In genomic region chr6:137804647-137805046, GRCh38 we compare ENCODE assay signal across 13 cellular contexts.
DNase-seq lines count a peak whose midpoint lies in the region; ATAC-seq and TF ChIP-seq lines count a peak whose summit lies in the region.
"Had no signal": no experiment of that assay in that cellular context is flagged by ENCODE, and none has a peak within 500 bp of the region (broad histone marks: within the 10 kb centered on the region; RNA-seq: fewer than 3 reads in every experiment).

No MANE protein-coding gene starts in this region.

- H3K4me2 ChIP-seq in hepatocyte: no peak overlapping the region
- H3K4me2 ChIP-seq: KMS-11 had no signal

- 27% methylated on average over 2 of the region's 2 CpGs for WGBS in hepatocyte (ENCODE audit: low lambda C conversion rate, missing lambda C conversion rate)
- WGBS in spleen, 5 donors: 22 to 42% (median 31%) methylated on average over 2 of the region's 2 CpGs

- H3K27me3 Mint-ChIP-seq in activated T-cell treated with anti-CD3 and anti-CD28 coated beads, Interleukin-2, amount 50 U/mL, for 24 hours: no peaks in the 10 kb centered on the region
- H3K27me3 Mint-ChIP-seq in activated T-cell treated with anti-CD3 and anti-CD28 coated beads, Interleukin-2, amount 50 U/mL, for 4 hours (ENCODE audit: low read depth): no peaks in the 10 kb centered on the region

- no peaks in the 10 kb centered on the region for H3K36me3 ChIP-seq in hepatocyte (replicated peaks; ENCODE audit: insufficient read depth, low read depth)
- H3K36me3 ChIP-seq in spleen: no peaks in the 10 kb centered on the region

- no peaks in the 10 kb centered on the region for H3K79me2 ChIP-seq in hepatocyte

- no peak overlapping the region for H3K4me3 ChIP-seq in astrocyte of the cerebellum (ENCODE audit: low read depth, low read length)
- H3K4me3 ChIP-seq in hepatocyte: no peak overlapping the region
- no peak overlapping the region for H3K4me3 ChIP-seq in spleen

- H4K20me1 ChIP-seq in hepatocyte (ENCODE audit: insufficient read depth, poor library complexity, severe bottlenecking): no peaks in the 10 kb centered on the region

- no peaks in the 10 kb centered on the region for H3K9me2 ChIP-seq in hepatocyte (replicated peaks; ENCODE audit: insufficient read depth)

- in situ Hi-C loops in astrocyte of the cerebellum (cut with HindIII; ENCODE audit: low sequenced_read_pairs): no loop called here

- TF ChIP-seq POLR2A in spleen (IDR thresholded peaks at IDR 0.05): no peak

- H3K9me3 ChIP-seq in hepatocyte (ENCODE audit: low read depth) (no peaks in the 10 kb centered on the region), spleen (no peaks in the 10 kb centered on the region)

- no peaks in the 10 kb centered on the region for H3K27me3 ChIP-seq in hepatocyte
- H3K27me3 ChIP-seq in spleen (replicated peaks in 1 of 7): no peaks in the 10 kb centered on the region

- DNase-seq in activated T-cell treated with anti-CD3 and anti-CD28 coated beads, Interleukin-2, amount 50 U/mL, for 24 hours: no peak
- DNase-seq in activated T-cell treated with anti-CD3 and anti-CD28 coated beads, Interleukin-2, amount 50 U/mL, for 4 hours: no peak
- DNase-seq in astrocyte of the cerebellum (ENCODE audit: low read depth): peak; percentile 8
- DNase-seq in hepatocyte (ENCODE audit: low spot score): no peak
- DNase-seq in spleen: no peak
- DNase-seq in DMS 273 (lab: John Stamatoyannopoulos, UW; ENCODE audit: unreplicated experiment): no peak
- no peak for DNase-seq in left colon
- DNase-seq: activated CD4-positive, alpha-beta T cell treated with anti-CD3 and anti-CD28 coated beads for 48 hours; GDM1; NCI-H1436 treated with DMSO at 0.1 percent for 48 hours had no signal

- H2AFZ ChIP-seq in hepatocyte: no peak overlapping the region

- TF ChIP-seq CTCF in astrocyte of the cerebellum (IDR thresholded peaks at IDR 0.05; ENCODE audit: low read depth, low read length, missing control alignments): no peak
- TF ChIP-seq CTCF in hepatocyte (IDR thresholded peaks at IDR 0.05; ENCODE audit: poor library complexity): no peak
- TF ChIP-seq CTCF in spleen (IDR thresholded peaks at IDR 0.05 in 8 of 11, conservative IDR thresholded peaks at IDR 0.05 in 3 of 11): no peak

- H3K4me1 ChIP-seq in hepatocyte (ENCODE audit: insufficient read depth) (peaks cover 34% of the 10 kb centered on the region), spleen (peaks cover 0 to 32% (median 15%) of the 10 kb centered on the region in 6 donors)

- H3K27ac ChIP-seq in hepatocyte (peak overlapping the region; percentile 86), spleen (peak overlapping the region in 7 of 8 donors; percentile 9 to 69 (median 54))
- H3K27ac ChIP-seq: KMS-11 had no signal

- H3K27ac Mint-ChIP-seq in activated T-cell treated with anti-CD3 and anti-CD28 coated beads, Interleukin-2, amount 50 U/mL, for 24 hours: peak overlapping the region; percentile 57
- H3K27ac Mint-ChIP-seq: activated T-helper 1 cell treated with anti-CD3 and anti-CD28 coated beads, Interleukin-12 subunit alpha, Interleukin-12 subunit beta, Interleukin-2, Interleukin-4 antibody, amounts not matched to agents 30 ng/mL and 10 ng/mL and 1 ng/mL, durations not matched to agents 14 hours and 24 hours and 36 hours had no signal

- intact Hi-C loops in spleen (cut with DNase I; ENCODE audit: low total_unique reads) (loop anchor here (10.0 kb wide), 2 partner anchors 60 to 100 kb away; partner anchors contain the start of gene TNFAIP3), left colon (cut with DNase I, micrococcal nuclease) (loop anchor here in 1 of 2 donors (10.0 kb wide), 1 partner anchor 60 kb away; the partner anchor contains the start of gene TNFAIP3)

- H3K9me3 Mint-ChIP-seq in activated T-cell treated with anti-CD3 and anti-CD28 coated beads, Interleukin-2, amount 50 U/mL, for 24 hours: peaks cover 4% of the 10 kb centered on the region
- peaks cover 13% of the 10 kb centered on the region for H3K9me3 Mint-ChIP-seq in activated T-cell treated with anti-CD3 and anti-CD28 coated beads, Interleukin-2, amount 50 U/mL, for 4 hours

- H3K4me3 Mint-ChIP-seq in activated T-cell treated with anti-CD3 and anti-CD28 coated beads, Interleukin-2, amount 50 U/mL, for 24 hours: no peak overlapping the region
- H3K4me3 Mint-ChIP-seq in activated T-cell treated with anti-CD3 and anti-CD28 coated beads, Interleukin-2, amount 50 U/mL, for 4 hours: no peak overlapping the region
- H3K4me3 Mint-ChIP-seq: activated T-helper 1 cell treated with anti-CD3 and anti-CD28 coated beads, Interleukin-12 subunit alpha, Interleukin-12 subunit beta, Interleukin-2, Interleukin-4 antibody, amounts not matched to agents 30 ng/mL and 10 ng/mL and 1 ng/mL, durations not matched to agents 14 hours and 24 hours and 36 hours had no signal

- H3K4me1 Mint-ChIP-seq in activated T-cell treated with anti-CD3 and anti-CD28 coated beads, Interleukin-2, amount 50 U/mL, for 24 hours (ENCODE audit: low read depth): peaks cover 71% of the 10 kb centered on the region
- peaks cover 56% of the 10 kb centered on the region for H3K4me1 Mint-ChIP-seq in activated T-cell treated with anti-CD3 and anti-CD28 coated beads, Interleukin-2, amount 50 U/mL, for 4 hours (ENCODE audit: low read depth)

- no peaks in the 10 kb centered on the region for H3K36me3 Mint-ChIP-seq in activated T-cell treated with anti-CD3 and anti-CD28 coated beads, Interleukin-2, amount 50 U/mL, for 24 hours (ENCODE audit: low read depth)
- H3K36me3 Mint-ChIP-seq in activated T-cell treated with anti-CD3 and anti-CD28 coated beads, Interleukin-2, amount 50 U/mL, for 4 hours (ENCODE audit: insufficient read depth): no peaks in the 10 kb centered on the region

- no peak for ATAC-seq in activated T-cell treated with anti-CD3 and anti-CD28 coated beads, Interleukin-2, amount 50 U/mL, for 4 hours
- ATAC-seq in left colon (no peak), HG02763 (IDR thresholded peaks at IDR 0.05; ENCODE audit: unreplicated experiment) (no peak)
